Comparison of ENCODE assay signal across 12 cellular contexts in the genomic region with DNA sequence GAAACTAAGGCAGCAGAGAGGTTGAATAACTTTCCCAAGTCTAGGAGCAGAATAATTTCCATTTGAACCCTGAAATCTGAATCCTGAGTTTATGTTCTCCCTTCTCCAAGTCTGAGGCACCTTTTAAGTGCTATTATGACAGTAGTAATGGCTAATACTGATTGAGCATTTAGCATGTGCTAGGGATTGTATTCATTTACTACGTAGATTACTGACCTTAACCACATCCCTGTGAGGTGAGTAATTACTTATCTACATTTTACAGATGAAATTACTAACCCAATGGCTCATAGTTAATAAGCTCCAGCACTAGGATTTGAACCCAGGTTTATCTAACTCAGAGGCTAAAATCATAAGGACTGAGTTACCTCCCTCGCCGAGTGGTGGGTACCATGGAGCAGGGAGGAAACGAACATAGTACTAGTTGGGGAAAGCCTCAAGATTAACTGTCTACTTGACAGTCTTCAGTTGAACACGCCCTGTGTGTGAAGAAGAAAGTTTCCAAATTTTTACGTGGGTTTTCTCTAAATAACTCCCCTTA.
DNase-seq lines count a peak whose midpoint lies in the region; ATAC-seq and TF ChIP-seq lines count a peak whose summit lies in the region.
"Had no signal": no experiment of that assay in that cellular context is flagged by ENCODE, and none has a peak within 500 bp of the region (broad histone marks: within the 10 kb centered on the region; RNA-seq: fewer than 3 reads in every experiment).

No MANE protein-coding gene starts in this region.

- H3K4me1 Mint-ChIP-seq in T-helper 17 cell (peaks cover 16% of the 10 kb centered on the region), memory B cell (peaks cover 6% of the 10 kb centered on the region)

- peaks cover 10% of the 10 kb centered on the region for H3K36me3 Mint-ChIP-seq in T-helper 17 cell (ENCODE audit: low read depth)
- peaks cover 54% of the 10 kb centered on the region for H3K36me3 Mint-ChIP-seq in memory B cell

- CTCF ChIA-PET in PC-9 (lab: Charles Lee), result no interaction called here

- H3K4me1 ChIP-seq in left ventricle myocardium inferior (peaks cover 90% of the 10 kb centered on the region), PC-9 (replicated peaks; ENCODE audit: insufficient read depth) (no peaks in the 10 kb centered on the region)

- H3K36me3 ChIP-seq in left ventricle myocardium inferior, result peaks cover 77% of the 10 kb centered on the region
- no peaks in the 10 kb centered on the region for H3K36me3 ChIP-seq in PC-9 (ENCODE audit: low read depth)

- no peaks in the 10 kb centered on the region for H3K79me2 ChIP-seq in PC-9 (ENCODE audit: low read depth)

- H3K4me3 ChIP-seq in left ventricle myocardium inferior (no peak overlapping the region), PC-9 (no peak overlapping the region)
- H3K4me3 ChIP-seq: BLaER1 treated with 17β-estradiol and CSF1 and Interleukin-3, amounts not matched to agents 10 nM and 100 nM had no signal

- H3K27ac ChIP-seq in left ventricle myocardium inferior (replicated peaks) (peak overlapping the region; percentile 77), PC-9 (no peak overlapping the region)
- H3K27ac ChIP-seq: BLaER1 treated with 17β-estradiol and CSF1 and Interleukin-3, amounts not matched to agents 10 nM and 100 nM had no signal

- no peaks in the 10 kb centered on the region for H3K27me3 Mint-ChIP-seq in T-helper 17 cell
- no peaks in the 10 kb centered on the region for H3K27me3 Mint-ChIP-seq in memory B cell
- H3K27me3 Mint-ChIP-seq: CD4-positive, CD25-positive, alpha-beta regulatory T cell had no signal

- TF ChIP-seq CTCF in left ventricle myocardium inferior (IDR thresholded peaks at IDR 0.05; ENCODE audit: borderline replicate concordance) (no peak), PC-9 (conservative IDR thresholded peaks at IDR 0.05) (no peak)

- peak overlapping the region; percentile 49 for H3K27ac Mint-ChIP-seq in T-helper 17 cell
- peak overlapping the region; percentile 5 for H3K27ac Mint-ChIP-seq in memory B cell

- H4K20me1 ChIP-seq in PC-9 (ENCODE audit: insufficient read depth), result no peaks in the 10 kb centered on the region
- H4K20me1 ChIP-seq: BLaER1 treated with 17β-estradiol and CSF1 and Interleukin-3, amounts not matched to agents 10 nM and 100 nM had no signal

- H3K4me2 ChIP-seq in PC-9, result no peak overlapping the region
- H3K4me2 ChIP-seq: BLaER1 treated with 17β-estradiol and CSF1 and Interleukin-3, amounts not matched to agents 10 nM and 100 nM had no signal

- intact Hi-C loops in left ventricle myocardium inferior (cut with micrococcal nuclease) (no loop called here), left cardiac atrium (cut with DNase I) (no loop called here), PC-9 (cut with micrococcal nuclease; ENCODE audit: unreplicated experiment) (no loop called here)

- no peak overlapping the region for H2AFZ ChIP-seq in PC-9

- ATAC-seq in left cardiac atrium (no peak), T-helper 17 cell (no peak), memory B cell (ENCODE audit: low read depth) (no peak), HG02763 (IDR thresholded peaks at IDR 0.05; ENCODE audit: unreplicated experiment) (no peak)
- ATAC-seq: HCT116 had no signal

- H3K4me3 Mint-ChIP-seq in T-helper 17 cell (no peak overlapping the region), memory B cell (no peak overlapping the region)
- H3K4me3 Mint-ChIP-seq: CD4-positive, CD25-positive, alpha-beta regulatory T cell had no signal

- H3F3A ChIP-seq in PC-9 (ENCODE audit: insufficient read depth, low read depth), result no peaks in the 10 kb centered on the region

- H3K9me2 ChIP-seq in PC-9 (ENCODE audit: insufficient read depth), result no peaks in the 10 kb centered on the region

- H3K9me3 Mint-ChIP-seq in memory B cell, result no peaks in the 10 kb centered on the region
- H3K9me3 Mint-ChIP-seq: CD4-positive, CD25-positive, alpha-beta regulatory T cell had no signal

- no peak for DNase-seq in left ventricle myocardium inferior
- DNase-seq in left cardiac atrium, result no peak
- no peak for DNase-seq in T-helper 17 cell
- DNase-seq in memory B cell (ENCODE audit: low spot score in 2 of 2), result no peak
- DNase-seq in PC-9, result no peak
- DNase-seq in GDM1 (lab: John Stamatoyannopoulos, UW), result no peak
- DNase-seq: ACHN; CD4-positive, CD25-positive, alpha-beta regulatory T cell; DMS53 had no signal

- no TSS peak for BruUV-seq in PC-9 (replicated peaks; lab: Mats Ljungman, UMichigan)

- H3K9me3 ChIP-seq in left ventricle myocardium inferior (replicated peaks), result no peaks in the 10 kb centered on the region
- no peaks in the 10 kb centered on the region for H3K9me3 ChIP-seq in T-helper 17 cell (ENCODE audit: control insufficient read depth, low read length, poor library complexity, severe bottlenecking)
- no peaks in the 10 kb centered on the region for H3K9me3 ChIP-seq in PC-9 (ENCODE audit: insufficient read depth, low read depth)
- H3K9me3 ChIP-seq: BLaER1 treated with 17β-estradiol and CSF1 and Interleukin-3, amounts not matched to agents 10 nM and 100 nM had no signal

- POLR2A ChIA-PET in PC-9 (lab: Charles Lee; ENCODE audit: unreplicated experiment), result no interaction called here

- no peaks in the 10 kb centered on the region for H3K27me3 ChIP-seq in left ventricle myocardium inferior (ENCODE audit: low read depth)
- H3K27me3 ChIP-seq in PC-9 (ENCODE audit: insufficient read depth, low read depth), result no peaks in the 10 kb centered on the region
- H3K27me3 ChIP-seq: BLaER1 treated with 17β-estradiol and CSF1 and Interleukin-3, amounts not matched to agents 10 nM and 100 nM had no signal
